17 cellular contexts compared by ENCODE assay signal in genomic region chr2:171147081-171147480, GRCh38. TPM values are rescaled to one million over a fixed set of nuclear protein-coding genes. Genes with fewer than 3 reads are reported as not detected.
DNase-seq lines count a peak whose midpoint lies in the region; ATAC-seq and TF ChIP-seq lines count a peak whose summit lies in the region.
"Had no signal": no experiment of that assay in that cellular context is flagged by ENCODE, and none has a peak within 500 bp of the region (broad histone marks: within the 10 kb centered on the region; RNA-seq: fewer than 3 reads in every experiment).

No MANE protein-coding gene starts in this region.

- CTCF ChIA-PET in CD4-positive, alpha-beta memory T cell (lab: Charles Lee; ENCODE audit: partially characterized antibody), result interaction anchor here (1.2 to 2.4 kb wide), 4 partner anchors 12 to 269 kb away, joined by 3 to 7 read pairs (median 4); partner anchors contain the start of gene GORASP2
- CTCF ChIA-PET in PC-9 (lab: Charles Lee), result no interaction called here

- TF ChIP-seq POLR2A in sigmoid colon (IDR thresholded peaks at IDR 0.05), result no peak

- H3K4me3 ChIP-seq in CD4-positive, alpha-beta memory T cell (ENCODE audit: low read length in 2 of 2), result no peak overlapping the region
- H3K4me3 ChIP-seq in PC-9 (no peak overlapping the region), sigmoid colon (no peak overlapping the region)
- H3K4me3 ChIP-seq: GM23248, heart left ventricle, thoracic aorta had no signal

- H3K79me2 ChIP-seq in PC-9 (ENCODE audit: low read depth), result peaks cover 99% of the 10 kb centered on the region

- no peaks in the 10 kb centered on the region for H3K27me3 ChIP-seq in CD4-positive, alpha-beta memory T cell (ENCODE audit: insufficient read depth, low read length)
- H3K27me3 ChIP-seq in PC-9 (ENCODE audit: insufficient read depth, low read depth) (no peaks in the 10 kb centered on the region), sigmoid colon (no peaks in the 10 kb centered on the region)
- H3K27me3 ChIP-seq: heart left ventricle had no signal

- no peak overlapping the region for H3K27ac ChIP-seq in CD4-positive, alpha-beta memory T cell (ENCODE audit: low read depth, low read length)
- peak overlapping the region; percentile 36 for H3K27ac ChIP-seq in PC-9
- peak overlapping the region in 2 of 4 donors; percentile 7 to 48 for H3K27ac ChIP-seq in sigmoid colon
- H3K27ac ChIP-seq: GM23248, thoracic aorta had no signal

- peaks cover 34% of the 10 kb centered on the region for H3F3A ChIP-seq in PC-9 (ENCODE audit: insufficient read depth, low read depth)

- DNase-seq in CD4-positive, alpha-beta memory T cell, result no peak
- DNase-seq in PC-9, result no peak
- DNase-seq in endothelial cell (ENCODE audit: low spot score), result no peak
- DNase-seq in activated CD4-positive, alpha-beta T cell treated with anti-CD3 and anti-CD28 coated beads, Interleukin-2, amount 50 U/mL, for 1 hour, result no peak
- DNase-seq in sigmoid colon, result no peak
- DNase-seq: activated CD4-positive, alpha-beta T cell treated with anti-CD3 and anti-CD28 coated beads for 48 hours; activated T-cell treated with anti-CD3 and anti-CD28 coated beads for 4 hours; DND-41; GM23248; heart left ventricle; NCI-H446; stimulated activated CD4-positive, alpha-beta T cell treated with anti-CD3 and anti-CD28 coated beads, Interleukin-2, amount 100 ng/mL, for 24 hours; T1000 had no signal

- 27 to 61% methylated on average over 2 of the region's 2 CpGs for WGBS in sigmoid colon, 2 donors

- no peak for ATAC-seq in GM19467 (IDR thresholded peaks at IDR 0.05; ENCODE audit: unreplicated experiment)
- no peak for ATAC-seq in GM18909 (IDR thresholded peaks at IDR 0.05; ENCODE audit: poor library complexity, unreplicated experiment)

- H3K9me2 ChIP-seq in PC-9 (ENCODE audit: insufficient read depth), result no peaks in the 10 kb centered on the region

- peak overlapping the region in 5 of 7 donors; percentile 5 to 78 (median 15) for H3K27ac Mint-ChIP-seq in CD4-positive, alpha-beta memory T cell
- H3K27ac Mint-ChIP-seq in endothelial cell (ENCODE audit: unreplicated experiment), result peak overlapping the region; percentile 79
- H3K27ac Mint-ChIP-seq in nephron, result peak overlapping the region in 2 of 3 experiments; percentile 19 to 52

- H4K20me1 ChIP-seq in PC-9 (ENCODE audit: insufficient read depth), result peaks cover 95% of the 10 kb centered on the region

- peak overlapping the region in 3 of 8 donors; percentile 4 to 70 (median 61) for H3K4me3 Mint-ChIP-seq in CD4-positive, alpha-beta memory T cell
- H3K4me3 Mint-ChIP-seq in endothelial cell (ENCODE audit: unreplicated experiment) (no peak overlapping the region), nephron (no peak overlapping the region)

- no peaks in the 10 kb centered on the region for H3K27me3 Mint-ChIP-seq in CD4-positive, alpha-beta memory T cell
- H3K27me3 Mint-ChIP-seq in endothelial cell (ENCODE audit: unreplicated experiment), result no peaks in the 10 kb centered on the region
- no peaks in the 10 kb centered on the region for H3K27me3 Mint-ChIP-seq in nephron (ENCODE audit: low read depth)

- peaks cover 63 to 88% (median 74%) of the 10 kb centered on the region in 4 donors for H3K4me1 Mint-ChIP-seq in CD4-positive, alpha-beta memory T cell
- H3K4me1 Mint-ChIP-seq in endothelial cell (ENCODE audit: unreplicated experiment), result peaks cover 38% of the 10 kb centered on the region
- H3K4me1 Mint-ChIP-seq in nephron, result no peaks in the 10 kb centered on the region

- H3K36me3 ChIP-seq in CD4-positive, alpha-beta memory T cell (ENCODE audit: insufficient read depth, low read length), result no peaks in the 10 kb centered on the region
- H3K36me3 ChIP-seq in PC-9 (ENCODE audit: low read depth), result no peaks in the 10 kb centered on the region
- H3K36me3 ChIP-seq in sigmoid colon, result no peaks in the 10 kb centered on the region
- H3K36me3 ChIP-seq: heart left ventricle, thoracic aorta had no signal

- no peaks in the 10 kb centered on the region for H3K9me3 ChIP-seq in CD4-positive, alpha-beta memory T cell (ENCODE audit: control insufficient read depth in 1 of 2, low read length in 2 of 2)
- H3K9me3 ChIP-seq in PC-9 (ENCODE audit: insufficient read depth, low read depth) (no peaks in the 10 kb centered on the region), sigmoid colon (no peaks in the 10 kb centered on the region)
- H3K9me3 ChIP-seq: heart left ventricle, thoracic aorta had no signal

- H2AFZ ChIP-seq in PC-9, result no peak overlapping the region
- H2AFZ ChIP-seq: GM23248 had no signal

- POLR2A ChIA-PET in CD4-positive, alpha-beta memory T cell (lab: Charles Lee; ENCODE audit: partially characterized antibody), result interaction anchor here (1.4 to 2.8 kb wide), 2 partner anchors 9 to 13 kb away, joined by 4 to 12 read pairs; partner anchors contain the start of gene TLK1
- POLR2A ChIA-PET in PC-9 (lab: Charles Lee; ENCODE audit: unreplicated experiment), result no interaction called here

- TF ChIP-seq CTCF in PC-9 (conservative IDR thresholded peaks at IDR 0.05), result no peak
- no peak for TF ChIP-seq CTCF in endothelial cell (IDR thresholded peaks at IDR 0.05; ENCODE audit: unreplicated experiment)
- TF ChIP-seq CTCF in nephron (IDR thresholded peaks at IDR 0.05; ENCODE audit: unreplicated experiment in 3 of 3), result no peak
- TF ChIP-seq CTCF in sigmoid colon (IDR thresholded peaks at IDR 0.05), result no peak

- intact Hi-C loops in CD4-positive, alpha-beta memory T cell (cut with micrococcal nuclease), result loop anchor here (5.0 kb wide), 1 partner anchor 40 kb away; no protein-coding TSS in a partner anchor
- intact Hi-C loops in PC-9 (cut with micrococcal nuclease; ENCODE audit: unreplicated experiment), result no loop called here
- intact Hi-C loops in sigmoid colon (cut with DNase I), result no loop called here

- no TSS peak for BruUV-seq in PC-9 (replicated peaks; lab: Mats Ljungman, UMichigan)

- H3K4me2 ChIP-seq in PC-9, result peak overlapping the region; percentile 9

- H3K9me3 Mint-ChIP-seq in CD4-positive, alpha-beta memory T cell, result no peaks in the 10 kb centered on the region
- H3K9me3 Mint-ChIP-seq in endothelial cell (ENCODE audit: unreplicated experiment), result no peaks in the 10 kb centered on the region
- peaks cover 4% of the 10 kb centered on the region for H3K9me3 Mint-ChIP-seq in nephron

- H3K36me3 Mint-ChIP-seq in CD4-positive, alpha-beta memory T cell, result no peaks in the 10 kb centered on the region
- H3K36me3 Mint-ChIP-seq in endothelial cell (ENCODE audit: low read depth, unreplicated experiment) (no peaks in the 10 kb centered on the region), nephron (ENCODE audit: low read depth) (peaks cover 8% of the 10 kb centered on the region)

- peaks cover 89% of the 10 kb centered on the region for H3K4me1 ChIP-seq in CD4-positive, alpha-beta memory T cell (ENCODE audit: insufficient read depth, low read length)
- H3K4me1 ChIP-seq in PC-9 (replicated peaks; ENCODE audit: insufficient read depth), result peaks cover 18% of the 10 kb centered on the region
- H3K4me1 ChIP-seq in sigmoid colon, result peaks cover 0 to 54% (median 23%) of the 10 kb centered on the region in 4 donors

- no peak for TF ChIP-seq EP300 in sigmoid colon (IDR thresholded peaks at IDR 0.05)

RNA-seq across cellular contexts. Expression of gene TLK1, which starts 13.6 kb away (rescaled TPM):
- total RNA-seq in CD4-positive, alpha-beta memory T cell, result 100 to 1,000 TPM; 138 to 152 TPM
- polyA plus RNA-seq in CD4-positive, alpha-beta memory T cell, result 10 to 100 TPM; 19.2 to 53.6 TPM
- total RNA-seq in PC-9 (2021) (74.1 and 101 TPM in 2 replicates), endothelial cell (ENCODE audit: unreplicated experiment) (61.1 TPM), sigmoid colon (10 to 100 TPM; 37.9 to 60.6 (median 49.0) TPM)
- 10 to 100 TPM; 14.1 to 22.2 (median 18.0) TPM for polyA plus RNA-seq in sigmoid colon

Comparison
In these comparisons a context has a peak if more than half of its experiments do, and no peak if none do; other contexts are left out.
1. H3K27ac Mint-ChIP-seq: peak in every context shown above with its lines; median percentile 79 in endothelial cell; 36 in nephron; 15 in CD4-positive, alpha-beta memory T cell.